ENCODE assay signal across 29 cellular contexts in the genomic region with DNA sequence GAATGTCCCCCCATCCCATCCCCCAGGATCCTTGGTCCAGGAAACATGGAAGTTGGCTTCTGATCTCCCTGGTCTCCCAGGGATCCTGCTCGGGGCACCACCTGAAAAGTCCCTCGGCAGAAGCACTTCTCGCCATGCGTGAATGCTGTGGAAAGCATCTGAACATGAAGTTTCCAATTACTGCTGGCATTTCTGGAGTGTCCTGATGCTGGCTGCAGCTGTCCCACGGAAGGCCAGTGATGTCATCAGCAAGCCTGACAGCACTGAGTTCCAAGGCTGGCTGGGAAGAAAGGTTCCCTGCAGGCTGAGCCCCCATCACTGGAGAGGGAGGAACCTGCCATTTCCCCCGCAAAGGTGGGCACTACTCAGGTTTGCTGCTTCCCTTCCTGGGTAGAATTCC.
DNase-seq lines count a peak whose midpoint lies in the region; ATAC-seq and TF ChIP-seq lines count a peak whose summit lies in the region.
"Had no signal": no experiment of that assay in that cellular context is flagged by ENCODE, and none has a peak within 500 bp of the region (broad histone marks: within the 10 kb centered on the region; RNA-seq: fewer than 3 reads in every experiment).

No MANE protein-coding gene starts in this region.

- CTCF ChIA-PET in SK-N-SH (lab: Yijun Ruan, JAX) = interaction anchor here (0.8 kb wide), 1 partner anchor 392 kb away, joined by 3 read pairs; no protein-coding TSS in a partner anchor

- POLR2A ChIA-PET in SK-N-SH (lab: Yijun Ruan, JAX) = no interaction called here

- H3K9me3 ChIP-seq in SK-N-SH (no peaks in the 10 kb centered on the region), ascending aorta (no peaks in the 10 kb centered on the region), muscle layer of colon (ENCODE audit: low read length) (no peaks in the 10 kb centered on the region)
- H3K9me3 ChIP-seq: adrenal gland, BE2C, Peyer's patch had no signal

- WGBS in SK-N-SH (ENCODE audit: low lambda C conversion rate) = 80% methylated on average over 1 of the region's 6 CpGs

- ATAC-seq in SK-N-SH treated with all-trans-retinoic acid at 6 μM for 48 hours = peak; percentile 21
- no peak for ATAC-seq in GM19397 (IDR thresholded peaks at IDR 0.05; ENCODE audit: unreplicated experiment)
- ATAC-seq: left ventricle myocardium superior, sciatic nerve had no signal

- H3K9ac ChIP-seq in SK-N-SH = no peak overlapping the region
- no peak overlapping the region for H3K9ac ChIP-seq in muscle layer of colon (ENCODE audit: low read length)

- no peaks in the 10 kb centered on the region for H3F3A ChIP-seq in SK-N-SH (replicated peaks; ENCODE audit: insufficient read depth)

- H3K36me3 ChIP-seq in SK-N-SH (replicated peaks in 1 of 2; ENCODE audit: control insufficient read depth in 1 of 2, insufficient read depth in 2 of 2, low read length in 1 of 2) = peaks cover 0 to 3% of the 10 kb centered on the region in 2 experiments
- no peaks in the 10 kb centered on the region for H3K36me3 ChIP-seq in ascending aorta
- H3K36me3 ChIP-seq in muscle layer of colon (ENCODE audit: insufficient read depth, low read length) = no peaks in the 10 kb centered on the region
- H3K36me3 ChIP-seq: adrenal gland, BE2C, brain microvascular endothelial cell, Peyer's patch had no signal

- intact Hi-C loops in ascending aorta (cut with DNase I) = no loop called here

- H3K27me3 ChIP-seq in SK-N-SH (ENCODE audit: insufficient read depth) (no peaks in the 10 kb centered on the region), ascending aorta (no peaks in the 10 kb centered on the region), muscle layer of colon (ENCODE audit: control insufficient read depth in 1 of 2, insufficient read depth in 2 of 2, low read length in 2 of 2) (no peaks in the 10 kb centered on the region)
- H3K27me3 ChIP-seq: BE2C, brain microvascular endothelial cell, dorsolateral prefrontal cortex, Peyer's patch had no signal

- H3K9me3 Mint-ChIP-seq in type B pancreatic cell = no peaks in the 10 kb centered on the region
- H3K9me3 Mint-ChIP-seq: neural crest cell had no signal

- TF ChIP-seq CTCF in SK-N-SH (IDR thresholded peaks at IDR 0.05) (no peak), ascending aorta (IDR thresholded peaks at IDR 0.05) (no peak), type B pancreatic cell (conservative IDR thresholded peaks at IDR 0.05) (no peak)

- no peaks in the 10 kb centered on the region for H3K9me2 ChIP-seq in SK-N-SH

- H2AFZ ChIP-seq in SK-N-SH (ENCODE audit: low read depth) = no peak overlapping the region

- no peak overlapping the region for H3K4me3 Mint-ChIP-seq in type B pancreatic cell
- H3K4me3 Mint-ChIP-seq: neural crest cell, WTC11 had no signal

- H3K4me1 Mint-ChIP-seq in type B pancreatic cell (ENCODE audit: unreplicated experiment) = peaks cover 14% of the 10 kb centered on the region

- H3K4me2 ChIP-seq in SK-N-SH = no peak overlapping the region; the same call in 1 of the 2 replicates

- H3K4me1 ChIP-seq in SK-N-SH (ENCODE audit: control insufficient read depth in 1 of 2, insufficient read depth in 2 of 2, low read depth in 1 of 2, low read length in 1 of 2) = peaks cover 8 to 9% of the 10 kb centered on the region in 2 experiments; a peak in 1 of 4 replicates
- peaks cover 18 to 63% of the 10 kb centered on the region in 2 donors for H3K4me1 ChIP-seq in ascending aorta
- peaks cover 54% of the 10 kb centered on the region for H3K4me1 ChIP-seq in muscle layer of colon (ENCODE audit: insufficient read depth, low read length)
- H3K4me1 ChIP-seq: adrenal gland had no signal

- no peaks in the 10 kb centered on the region for H3K79me2 ChIP-seq in SK-N-SH (ENCODE audit: insufficient read depth)

- no peak for TF ChIP-seq EP300 in SK-N-SH (IDR thresholded peaks at IDR 0.05; ENCODE audit: borderline replicate concordance in 1 of 2, low read depth in 1 of 2, low read length in 1 of 2)

- no peaks in the 10 kb centered on the region for H3K36me3 Mint-ChIP-seq in type B pancreatic cell

- TF ChIP-seq RAD21 in SK-N-SH (IDR thresholded peaks at IDR 0.05; ENCODE audit: low read length) = no peak

- no peaks in the 10 kb centered on the region for H4K20me1 ChIP-seq in SK-N-SH (ENCODE audit: insufficient read depth)

- H3K27ac Mint-ChIP-seq in type B pancreatic cell = peak overlapping the region; percentile 9
- H3K27ac Mint-ChIP-seq: WTC11 had no signal

- DNase-seq in SK-N-SH = no peak
- no peak for DNase-seq in ascending aorta (ENCODE audit: low spot score in 2 of 2)
- DNase-seq in type B pancreatic cell (ENCODE audit: extremely low spot score, unreplicated experiment) = no peak
- no peak for DNase-seq in HK-2 (ENCODE audit: unreplicated experiment)
- DNase-seq in NCI-H1092 treated with DMSO at 0.1 percent for 48 hours (lab: John Stamatoyannopoulos, UW) = no peak
- DNase-seq: 8988T; activated CD4-positive, alpha-beta T cell treated with anti-CD3 and anti-CD28 coated beads, Interleukin-2, amount 50 U/mL, for 1 hour; activated naive CD4-positive, alpha-beta T cell treated with Interleukin-2 at 50 U/mL for 16 hours; activated T-cell treated with anti-CD3 and anti-CD28 coated beads, Interleukin-2, amount 50 U/mL, for 48 hours; adrenal gland; BE2C; brain microvascular endothelial cell; dorsolateral prefrontal cortex; GF-D8; left ventricle myocardium superior; NCI-H1092; NCI-H1930; NCI-H2227 treated with DMSO at 0.1 percent for 48 hours; NCI-H69; Peyer's patch; SHP77 treated with DMSO at 0.1 percent for 48 hours; stimulated activated naive CD4-positive, alpha-beta T cell treated with Interleukin-2 at 50 U/mL for 16 hours had no signal

- H3K27ac ChIP-seq in SK-N-SH (ENCODE audit: low read depth in 2 of 2, low read length in 1 of 2) = no peak overlapping the region
- H3K27ac ChIP-seq in ascending aorta = peak overlapping the region; percentile 22 to 83
- peak overlapping the region; percentile 57 for H3K27ac ChIP-seq in muscle layer of colon (ENCODE audit: low read depth, low read length)
- H3K27ac ChIP-seq: adrenal gland, brain microvascular endothelial cell, dorsolateral prefrontal cortex, HL-60, Peyer's patch had no signal

- H3K4me3 ChIP-seq in SK-N-SH (ENCODE audit: low read depth in 2 of 2, low read length in 1 of 2) (no peak overlapping the region), ascending aorta (no peak overlapping the region), muscle layer of colon (ENCODE audit: low read depth in 1 of 2, low read length in 2 of 2) (no peak overlapping the region)
- H3K4me3 ChIP-seq: adrenal gland, dorsolateral prefrontal cortex, Peyer's patch had no signal

- peaks cover 20% of the 10 kb centered on the region for H3K27me3 Mint-ChIP-seq in type B pancreatic cell

TF ChIP-seq in SK-N-SH treated with all-trans-retinoic acid at 6 μM for 48 hours, 23 proteins besides CTCF, POLR2A, EP300 and RAD21:
- TF ChIP-seq ISL1 (CRISPR knock-in tag; IDR thresholded peaks at IDR 0.05) = no peak

TF ChIP-seq in SK-N-SH, 30 proteins besides CTCF, POLR2A, EP300 and RAD21:
- TF ChIP-seq FOSL2 (IDR thresholded peaks at IDR 0.05; ENCODE audit: borderline replicate concordance, low read depth) = no peak

Comparison
In these comparisons a context has a peak if more than half of its experiments do, and no peak if none do; other contexts are left out.
1. H3K27ac ChIP-seq: peak in ascending aorta (2 of 2) and muscle layer of colon (single experiment); none in SK-N-SH (0 of 2).